Comparison of ENCODE assay signal across 8 cellular contexts in genomic region chr17:44775136-44775837, GRCh38. TPM values are rescaled to one million over a fixed set of nuclear protein-coding genes. Genes with fewer than 3 reads are reported as not detected.
DNase-seq lines count a peak whose midpoint lies in the region; ATAC-seq and TF ChIP-seq lines count a peak whose summit lies in the region.

No MANE protein-coding gene starts in this region.

- ATAC-seq in GM19468 (IDR thresholded peaks at IDR 0.05; ENCODE audit: extremely low read depth, unreplicated experiment) = peak; percentile 83

- no peaks in the 10 kb centered on the region for H3K9me3 Mint-ChIP-seq in endothelial cell (ENCODE audit: unreplicated experiment)

- H3K27me3 Mint-ChIP-seq in endothelial cell (ENCODE audit: unreplicated experiment) = peaks cover 19% of the 10 kb centered on the region

- peak; percentile 43 for TF ChIP-seq CTCF in endothelial cell (IDR thresholded peaks at IDR 0.05; ENCODE audit: unreplicated experiment)

- peaks cover 3% of the 10 kb centered on the region for H3K4me1 Mint-ChIP-seq in endothelial cell (ENCODE audit: unreplicated experiment)

- H3K9me3 ChIP-seq in mononuclear cell (ENCODE audit: low read depth, low read length) = no peaks in the 10 kb centered on the region

- no peaks in the 10 kb centered on the region for H3K27me3 ChIP-seq in mononuclear cell (ENCODE audit: insufficient read depth, low read length)

- DNase-seq in CMK (ENCODE audit: low read depth) (peak; percentile 94), HS-27A (ENCODE audit: low read depth) (peak; percentile 89), NK-92 (lab: John Stamatoyannopoulos, UW; ENCODE audit: unreplicated experiment) (peak; percentile 75), endothelial cell (ENCODE audit: low spot score) (peak; percentile 96)
- peak; percentile 91 for DNase-seq in activated CD8-positive, alpha-beta memory T cell treated with anti-CD3 and anti-CD28 coated beads, Interleukin-2, amount 50 U/mL, for 1 hour (ENCODE audit: extremely low read depth)
- peak; percentile 96 for DNase-seq in stimulated activated CD8-positive, alpha-beta memory T cell treated with anti-CD3 and anti-CD28 coated beads, Interleukin-4, amount 100 ng/mL, for 1 hour (ENCODE audit: low read depth in 2 of 2, low spot score in 1 of 2)

- no peaks in the 10 kb centered on the region for H3K36me3 Mint-ChIP-seq in endothelial cell (ENCODE audit: low read depth, unreplicated experiment)

- peaks cover 34% of the 10 kb centered on the region for H3K4me1 ChIP-seq in mononuclear cell (ENCODE audit: insufficient read depth, low read length)

- peak overlapping the region; percentile 76 for H3K4me3 Mint-ChIP-seq in endothelial cell (ENCODE audit: unreplicated experiment)

- H3K4me3 ChIP-seq in mononuclear cell (ENCODE audit: low read length) = peak overlapping the region; percentile 39

- H3K27ac Mint-ChIP-seq in endothelial cell (ENCODE audit: unreplicated experiment) = no peak overlapping the region

RNA-seq across cellular contexts. Expression of gene ADAM11, which starts 16.5 kb away (rescaled TPM):
- total RNA-seq in endothelial cell (ENCODE audit: unreplicated experiment) = 0.62 TPM
- 0.21 TPM for total RNA-seq in mononuclear cell

RNA-seq across cellular contexts. Expression of gene GJC1, which starts 54.8 kb away (rescaled TPM):
- total RNA-seq in endothelial cell (ENCODE audit: unreplicated experiment) (36.5 TPM), mononuclear cell (not detected)

Comparison
In these comparisons a context has a peak if more than half of its experiments do, and no peak if none do; other contexts are left out.
1. Peak in every context shown above with its lines: DNase-seq, ATAC-seq and H3K4me3 ChIP-seq.
2. RNA of gene GJC1, which starts 54.8 kb away (total RNA-seq): 36.5 TPM in endothelial cell (single experiment); not detected in mononuclear cell (single experiment); every median in the first group is over 10 times any median in the second.